20 cellular contexts compared by ENCODE assay signal in genomic region chr15:99128411-99128810, GRCh38. TPM values are rescaled to one million over a fixed set of nuclear protein-coding genes. Genes with fewer than 3 reads are reported as not detected.
A peak's percentile ranks its signal among the peaks of the same experiment; 100 is the strongest.
DNase-seq lines count a peak whose midpoint lies in the region; ATAC-seq, FAIRE-seq and TF ChIP-seq lines count a peak whose summit lies in the region.
"Had no signal": no experiment of that assay in that cellular context is flagged by ENCODE, and none has a peak within 500 bp of the region (broad histone marks: within the 10 kb centered on the region; RNA-seq: fewer than 3 reads in every experiment).

No MANE protein-coding gene starts in this region.

- H3K4me1 ChIP-seq in kidney (ENCODE audit: control insufficient read depth in 1 of 2, insufficient read depth in 1 of 2, low read depth in 1 of 2, low read length in 2 of 2) (peaks cover 6 to 16% of the 10 kb centered on the region in 2 donors), stomach (peaks cover 13 to 62% (median 33%) of the 10 kb centered on the region in 4 donors)

- H3K4me3 ChIP-seq in kidney (ENCODE audit: low read length in 2 of 2) (no peak overlapping the region), stomach (no peak overlapping the region)
- H3K4me3 ChIP-seq: BLaER1 had no signal

- no peak for FAIRE-seq in kidney (lab: Jason Lieb, UNC)
- FAIRE-seq: HTR-8/SVneo had no signal

- H3K9me3 Mint-ChIP-seq in chondrocyte (ENCODE audit: low read depth): no peaks in the 10 kb centered on the region
- H3K9me3 Mint-ChIP-seq: CD4-positive, alpha-beta T cell had no signal

- H3K27ac ChIP-seq in kidney (ENCODE audit: low read depth in 2 of 2, low read length in 2 of 2) (no peak overlapping the region), stomach (peak overlapping the region in 3 of 5 donors; percentile 3 to 96 (median 35))
- H3K27ac ChIP-seq: BLaER1 had no signal

- H3K27me3 Mint-ChIP-seq in chondrocyte (ENCODE audit: low read depth): no peaks in the 10 kb centered on the region
- H3K27me3 Mint-ChIP-seq: CD4-positive, alpha-beta T cell had no signal

- H3K4me1 Mint-ChIP-seq in chondrocyte (ENCODE audit: low read depth): peaks cover 56% of the 10 kb centered on the region

- intact Hi-C loops in kidney (cut with DNase I) (no loop called here), posterior vena cava (cut with DNase I) (no loop called here), stomach (cut with DNase I; ENCODE audit: low total_unique reads) (no loop called here)

- no peak overlapping the region for H3K9ac ChIP-seq in kidney (ENCODE audit: low read length in 2 of 2)
- H3K9ac ChIP-seq: BLaER1 had no signal

- no peak overlapping the region for H3K27ac Mint-ChIP-seq in chondrocyte (ENCODE audit: unreplicated experiment)
- H3K27ac Mint-ChIP-seq: CD4-positive, alpha-beta T cell had no signal

- 83 to 96% (median 88%) methylated on average over 6 of the region's 6 CpGs for WGBS in stomach, 5 donors

- ATAC-seq in GM21786 (IDR thresholded peaks at IDR 0.05; ENCODE audit: unreplicated experiment) (no peak), HG02870 (IDR thresholded peaks at IDR 0.05; ENCODE audit: unreplicated experiment) (no peak)

- DNase-seq in chondrocyte (ENCODE audit: low spot score) (peak; percentile 40), kidney (peak; percentile 48), posterior vena cava (ENCODE audit: low spot score) (peak; percentile 48), stomach (no peak), activated gamma-delta T cell treated with Interleukin-2 at 50 U/mL for 16 hours (no peak)
- DNase-seq: CD4-positive, alpha-beta T cell; COR-L47; DMS79; H7; KG1; NCI-H1092 treated with DMSO at 0.1 percent for 48 hours; NCI-H1436 treated with DMSO at 0.1 percent for 48 hours; NCI-H2029; NCI-H226; NCI-H510A treated with DMSO at 0.1 percent for 48 hours; NCI-H748 treated with DMSO at 0.1 percent for 48 hours had no signal

- H3K9me3 ChIP-seq in kidney (ENCODE audit: control insufficient read depth in 1 of 2, low read length in 2 of 2) (no peaks in the 10 kb centered on the region), stomach (no peaks in the 10 kb centered on the region)
- H3K9me3 ChIP-seq: BLaER1 had no signal

- TF ChIP-seq CTCF in chondrocyte (IDR thresholded peaks at IDR 0.05) (no peak), kidney (IDR thresholded peaks at IDR 0.05; ENCODE audit: borderline replicate concordance, extremely low read depth, insufficient read depth) (no peak), stomach (IDR thresholded peaks at IDR 0.05) (no peak)

- no peaks in the 10 kb centered on the region for H3K27me3 ChIP-seq in stomach
- H3K27me3 ChIP-seq: BLaER1 had no signal

- no peak overlapping the region for H3K4me3 Mint-ChIP-seq in chondrocyte (ENCODE audit: unreplicated experiment)
- H3K4me3 Mint-ChIP-seq: CD4-positive, alpha-beta T cell had no signal

- H3K36me3 Mint-ChIP-seq in chondrocyte (ENCODE audit: low read depth): peaks cover 41% of the 10 kb centered on the region

- H3K36me3 ChIP-seq in kidney (ENCODE audit: control insufficient read depth in 1 of 2, insufficient read depth in 2 of 2, low read length in 2 of 2) (no peaks in the 10 kb centered on the region), stomach (peaks cover 7 to 55% (median 38%) of the 10 kb centered on the region in 4 donors)
- H3K36me3 ChIP-seq: BLaER1 had no signal

- no peak for TF ChIP-seq POLR2A in stomach (IDR thresholded peaks at IDR 0.05)

- no peak for TF ChIP-seq EP300 in stomach (IDR thresholded peaks at IDR 0.05)

RNA-seq across cellular contexts. Expression of gene SYNM, which starts 23.5 kb away (rescaled TPM):
- total RNA-seq in chondrocyte (13.2 to 23.4 TPM (median 22.1 TPM) in 3 replicates), kidney (23.2 TPM), posterior vena cava (100 to 1,000 TPM; 447 to 863 TPM), stomach (100 to 1,000 TPM in 4 of 5 donors, 10 to 100 TPM in 1; 71.3 to 469 (median 235) TPM)
- polyA plus RNA-seq in kidney (ENCODE audit: insufficient read depth, low read depth, low replicate concordance) (4.5 TPM), stomach (10 to 100 TPM in 1 of 3 donors, 1 to 10 TPM in 2; 4.0 to 88.7 (median 5.7) TPM)

Comparison
In these comparisons a context has a peak if more than half of its experiments do, and no peak if none do; other contexts are left out.
1. DNase-seq: peak in chondrocyte (single experiment), kidney (single experiment) and posterior vena cava (single experiment); none in stomach (single experiment) and activated gamma-delta T cell treated with Interleukin-2 at 50 U/mL for 16 hours (single experiment).
2. H3K27ac ChIP-seq: peak in stomach (3 of 5); none in kidney (0 of 2).